Comparison of ENCODE assay signal across 24 cellular contexts in the genomic region with DNA sequence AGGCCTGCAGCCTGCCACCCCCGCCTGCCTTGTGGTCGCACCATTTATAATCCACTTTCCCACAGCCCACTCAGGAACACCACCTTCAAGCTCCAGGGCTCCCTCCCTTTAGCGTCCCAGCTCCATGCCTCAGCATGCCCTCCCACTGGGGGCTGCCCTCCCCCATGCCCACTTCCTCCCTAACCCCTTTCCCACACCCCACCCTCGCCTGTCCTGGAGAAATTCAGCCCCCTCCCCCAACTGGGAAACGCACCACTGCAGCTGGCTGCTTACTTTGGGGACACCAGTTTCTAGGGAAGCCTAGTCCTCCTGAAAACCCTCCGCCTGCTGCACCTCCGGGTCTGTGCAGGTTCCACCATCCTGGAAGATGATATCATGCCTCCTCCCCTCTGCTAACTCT.
"Had no signal": no experiment of that assay in that cellular context is flagged by ENCODE, and none has a peak within 500 bp of the region (broad histone marks: within the 10 kb centered on the region; RNA-seq: fewer than 3 reads in every experiment).

No MANE protein-coding gene starts in this region.

- ATAC-seq: gastrocnemius medialis; heart right ventricle; left ventricle myocardium superior; stimulated activated naive B cell treated with anti-CD40 and anti-IgM and Interleukin-4, amounts not matched to agents 10 μg/mL and 1 μg/mL and 100 μg/mL, for 72 hours; stimulated activated naive CD8-positive, alpha-beta T cell treated with anti-CD3 and anti-CD28 coated beads, Interleukin-15, amount 100 ng/mL, for 72 hours; upper lobe of right lung had no signal

- H3K27ac Mint-ChIP-seq: stimulated activated naive B cell treated with anti-CD40 and anti-IgM and Interleukin-4, amounts not matched to agents 10 μg/mL and 1 μg/mL and 100 μg/mL, for 72 hours had no signal

- H3K4me3 ChIP-seq: dorsolateral prefrontal cortex, esophagus muscularis mucosa, gastrocnemius medialis, heart right ventricle, lung, ovary, right atrium auricular region, sigmoid colon, skin epidermis, testis, tibial nerve, upper lobe of right lung had no signal

- H3K27me3 Mint-ChIP-seq: stimulated activated naive B cell treated with anti-CD40 and anti-IgM and Interleukin-4, amounts not matched to agents 10 μg/mL and 1 μg/mL and 100 μg/mL, for 72 hours had no signal

- H3K27me3 ChIP-seq: dorsolateral prefrontal cortex, esophagus muscularis mucosa, gastrocnemius medialis, heart right ventricle, ovary, right atrium auricular region, sigmoid colon, testis, tibial nerve, upper lobe of right lung had no signal

- H3K9me3 ChIP-seq: esophagus muscularis mucosa, gastrocnemius medialis, heart right ventricle, ovary, right atrium auricular region, sigmoid colon, testis, tibial nerve, upper lobe of right lung had no signal

- H3K27ac ChIP-seq: dorsolateral prefrontal cortex, epithelial cell of prostate, esophagus muscularis mucosa, gastrocnemius medialis, heart right ventricle, ovary, right atrium auricular region, sigmoid colon, skin epidermis, testis, tibial nerve, upper lobe of right lung had no signal

- DNase-seq: cortex of kidney; dorsolateral prefrontal cortex; effector CD8-positive, alpha-beta T cell; gastrocnemius medialis; heart right ventricle; hypothalamus; left ventricle myocardium superior; mesenchymal stem cell; midbrain; nucleus accumbens; ovary; sigmoid colon; stimulated activated CD4-positive, alpha-beta T cell treated with anti-CD3 and anti-CD28 coated beads, Interleukin-2, amount 100 ng/mL, for 24 hours; stimulated activated CD4-positive, alpha-beta T cell treated with anti-CD3 and anti-CD28 coated beads, Interleukin-4, amount 100 ng/mL, for 4 hours; stimulated activated naive B cell treated with anti-CD40 and anti-IgM and Interleukin-4, amounts not matched to agents 10 μg/mL and 1 μg/mL and 100 μg/mL, for 72 hours; stimulated activated naive CD8-positive, alpha-beta T cell treated with anti-CD3 and anti-CD28 coated beads, Interleukin-15, amount 100 ng/mL, for 72 hours; testis; upper lobe of right lung had no signal

- H3K4me3 Mint-ChIP-seq: stimulated activated naive B cell treated with anti-CD40 and anti-IgM and Interleukin-4, amounts not matched to agents 10 μg/mL and 1 μg/mL and 100 μg/mL, for 72 hours; stimulated activated naive CD8-positive, alpha-beta T cell treated with anti-CD3 and anti-CD28 coated beads, Interleukin-15, amount 100 ng/mL, for 72 hours had no signal

- H3K36me3 ChIP-seq: esophagus muscularis mucosa, gastrocnemius medialis, heart right ventricle, ovary, right atrium auricular region, sigmoid colon, tibial nerve, upper lobe of right lung had no signal
